In the genomic region with DNA sequence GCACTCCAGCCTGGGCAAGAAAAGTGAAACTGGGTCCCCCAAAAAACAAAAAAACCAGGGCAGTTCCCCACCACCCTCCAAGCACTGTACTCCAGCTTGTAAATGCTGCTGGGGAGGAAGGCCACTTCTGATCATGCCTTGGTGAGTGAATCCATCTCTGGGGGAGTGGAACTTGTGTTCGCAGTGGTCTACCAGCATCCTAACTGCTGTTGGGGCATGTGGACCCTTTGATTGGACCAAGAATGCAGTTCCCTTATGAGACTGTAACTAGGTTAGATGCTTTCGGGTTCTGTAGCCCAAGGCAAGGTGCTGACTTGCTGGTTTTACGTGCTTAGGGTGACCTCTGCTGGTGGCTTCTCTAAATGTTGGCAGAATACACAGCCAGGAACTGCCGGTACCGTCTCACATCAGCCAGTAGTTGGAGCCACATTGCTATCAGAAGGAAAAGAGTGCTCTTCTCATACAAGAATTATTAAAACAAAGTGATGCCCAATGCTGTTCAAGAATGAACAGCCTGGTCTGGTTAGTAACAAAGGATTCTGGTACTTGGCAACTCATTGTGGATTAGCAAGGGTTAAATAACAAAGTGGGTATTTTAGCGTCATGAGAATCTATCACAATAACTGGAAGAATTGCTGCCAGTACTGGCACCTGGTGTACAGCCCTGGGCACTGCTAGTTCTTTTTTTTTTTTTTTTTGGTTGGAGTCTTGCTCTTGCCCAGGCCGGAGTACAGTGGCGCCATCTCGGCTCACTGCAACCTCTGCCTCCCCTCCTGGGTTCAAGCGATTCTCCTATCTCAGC, we compare ENCODE assay signal across 8 cellular contexts. TPM values are rescaled to one million over a fixed set of nuclear protein-coding genes. Genes with fewer than 3 reads are reported as not detected.
DNase-seq lines count a peak whose midpoint lies in the region; ATAC-seq and TF ChIP-seq lines count a peak whose summit lies in the region.

No MANE protein-coding gene starts in this region.

- H3K4me3 Mint-ChIP-seq in CD4-positive, alpha-beta memory T cell = peak overlapping the region in 1 of 8 donors; percentile 3

- no peaks in the 10 kb centered on the region for H3K27me3 Mint-ChIP-seq in CD4-positive, alpha-beta memory T cell

- ATAC-seq in GM19455 (IDR thresholded peaks at IDR 0.05; ENCODE audit: unreplicated experiment) = peak; percentile 84

- CTCF ChIA-PET in CD4-positive, alpha-beta memory T cell (lab: Charles Lee; ENCODE audit: partially characterized antibody) = interaction anchor here (0.7 to 13.9 kb wide), 13 partner anchors 9 to 277 kb away, joined by 3 to 255 read pairs (median 4); partner anchors contain the start of genes CCDC85B, FIBP and KAT5

- intact Hi-C loops in CD4-positive, alpha-beta memory T cell (cut with micrococcal nuclease) = loop anchor here (1.0 kb wide), 8 partner anchors 33 to 283 kb away; partner anchors contain the start of genes AP5B1, FIBP and KAT5
- intact Hi-C loops in lower leg skin (cut with DNase I; ENCODE audit: low total_unique reads) = loop anchor here (5.0 to 10.0 kb wide), 2 partner anchors 107 to 284 kb away; no protein-coding TSS in a partner anchor

- H3K27ac ChIP-seq in CD4-positive, alpha-beta memory T cell (ENCODE audit: low read depth, low read length) = no peak overlapping the region

- peaks cover 6% of the 10 kb centered on the region for H3K4me1 ChIP-seq in CD4-positive, alpha-beta memory T cell (ENCODE audit: insufficient read depth, low read length)

- H3K36me3 ChIP-seq in CD4-positive, alpha-beta memory T cell (ENCODE audit: insufficient read depth, low read length) = no peaks in the 10 kb centered on the region

- H3K9me3 ChIP-seq in CD4-positive, alpha-beta memory T cell (ENCODE audit: control insufficient read depth in 1 of 2, low read length in 2 of 2) = no peaks in the 10 kb centered on the region

- H3K27ac Mint-ChIP-seq in CD4-positive, alpha-beta memory T cell = peak overlapping the region; percentile 68 to 95 (median 86)

- DNase-seq in CD4-positive, alpha-beta memory T cell = peak; percentile 92 to 94 (median 93)
- peak; percentile 82 for DNase-seq in HK-2 (ENCODE audit: unreplicated experiment)
- DNase-seq in NCI-H82 (lab: John Stamatoyannopoulos, UW) = peak; percentile 93
- DNase-seq in activated CD4-positive, alpha-beta T cell treated with anti-CD3 and anti-CD28 coated beads, Interleukin-2, amount 50 U/mL, for 24 hours (ENCODE audit: low read depth in 1 of 2, low spot score in 1 of 2) = peak; percentile 74 to 92
- DNase-seq in dermis blood vessel endothelial cell = peak; percentile 98
- peak; percentile 93 to 96 for DNase-seq in lower leg skin (ENCODE audit: low spot score in 2 of 2)
- peak; percentile 71 for DNase-seq in stimulated activated CD8-positive, alpha-beta memory T cell treated with anti-CD3 and anti-CD28 coated beads, Interleukin-12 subunit alpha, Interleukin-12 subunit beta, amount 100 ng/mL, for 24 hours (ENCODE audit: extremely low read depth)

- peaks cover 5 to 7% (median 6%) of the 10 kb centered on the region in 4 donors for H3K4me1 Mint-ChIP-seq in CD4-positive, alpha-beta memory T cell

- no peaks in the 10 kb centered on the region for H3K9me3 Mint-ChIP-seq in CD4-positive, alpha-beta memory T cell

- no peaks in the 10 kb centered on the region for H3K27me3 ChIP-seq in CD4-positive, alpha-beta memory T cell (ENCODE audit: insufficient read depth, low read length)

- POLR2A ChIA-PET in CD4-positive, alpha-beta memory T cell (lab: Charles Lee; ENCODE audit: partially characterized antibody) = interaction anchor here (0.7 to 2.9 kb wide), 7 partner anchors 70 to 277 kb away, joined by 3 to 18 read pairs (median 6); partner anchors contain the start of genes C11orf68, CCDC85B, DRAP1 and FIBP

- no peak for TF ChIP-seq POLR2A in lower leg skin (IDR thresholded peaks at IDR 0.05)

- no peak overlapping the region for H3K4me3 ChIP-seq in CD4-positive, alpha-beta memory T cell (ENCODE audit: low read length in 2 of 2)
- H3K4me3 ChIP-seq in lower leg skin (ENCODE audit: low read depth, poor library complexity, severe bottlenecking) = no peak overlapping the region

- TF ChIP-seq CTCF in lower leg skin (IDR thresholded peaks at IDR 0.05) = peak in 1 of 3 donors; percentile 97

- 20% methylated on average over 10 of the region's 10 CpGs for WGBS in lower leg skin, 2 donors

- peaks cover 0 to 3% of the 10 kb centered on the region in 2 donors for H3K36me3 Mint-ChIP-seq in CD4-positive, alpha-beta memory T cell

RNA-seq across cellular contexts. Expression of gene EIF1AD, which starts 13.0 kb away (rescaled TPM):
- total RNA-seq in CD4-positive, alpha-beta memory T cell = 10 to 100 TPM; 60.2 to 65.4 TPM
- 10 to 100 TPM; 15.5 to 20.2 TPM for polyA plus RNA-seq in CD4-positive, alpha-beta memory T cell
- 32.2 and 35.8 TPM in 2 replicates for total RNA-seq in dermis blood vessel endothelial cell
- 10 to 100 TPM; 48.3 to 66.0 (median 57.2) TPM for total RNA-seq in lower leg skin

RNA-seq across cellular contexts. Expression of gene BANF1, which starts 13.3 kb away (rescaled TPM):
- 10 to 100 TPM; 90.8 to 92.9 TPM for total RNA-seq in CD4-positive, alpha-beta memory T cell
- 100 to 1,000 TPM; 159 to 163 TPM for polyA plus RNA-seq in CD4-positive, alpha-beta memory T cell
- total RNA-seq in dermis blood vessel endothelial cell = 18.2 and 23.2 TPM in 2 replicates
- total RNA-seq in lower leg skin = 10 to 100 TPM; 29.3 to 41.0 (median 36.1) TPM

RNA-seq across cellular contexts. Expression of gene CST6, which starts 22.8 kb away (rescaled TPM):
- not detected for total RNA-seq in CD4-positive, alpha-beta memory T cell
- polyA plus RNA-seq in CD4-positive, alpha-beta memory T cell = not detected
- total RNA-seq in dermis blood vessel endothelial cell (0.17 and 0.60 TPM in 2 replicates), lower leg skin (1,000 to 10,000 TPM in 3 of 4 donors, 100 to 1,000 TPM in 1; 734 to 2,600 (median 1,315) TPM)

RNA-seq across cellular contexts. Expression of gene SART1, which starts 27.5 kb away (rescaled TPM):
- 10 to 100 TPM; 83.9 to 90.6 TPM for total RNA-seq in CD4-positive, alpha-beta memory T cell
- polyA plus RNA-seq in CD4-positive, alpha-beta memory T cell = 10 to 100 TPM; 11.5 to 50.5 TPM
- total RNA-seq in dermis blood vessel endothelial cell (27.1 and 48.7 TPM in 2 replicates), lower leg skin (10 to 100 TPM; 35.0 to 73.5 (median 55.4) TPM)

RNA-seq across cellular contexts. Expression of gene CATSPER1, which starts 37.3 kb away (rescaled TPM):
- total RNA-seq in CD4-positive, alpha-beta memory T cell = not detected
- polyA plus RNA-seq in CD4-positive, alpha-beta memory T cell = not detected
- total RNA-seq in dermis blood vessel endothelial cell (0.34 TPM in 1 of 2 replicates, not detected in the other), lower leg skin (not detected)

Comparison
In these comparisons a context has a peak if more than half of its experiments do, and no peak if none do; other contexts are left out.
1. RNA of gene CST6, which starts 22.8 kb away (total RNA-seq): 734 to 2,600 TPM in lower leg skin; 0.17 to 0.60 TPM in dermis blood vessel endothelial cell and not detected in CD4-positive, alpha-beta memory T cell; every median in the first group is over 100 times any median in the second.
2. Peak in every context shown above with its lines, with median percentiles within 50 percentile points of each other: DNase-seq.